ENCODE assay signal across 7 cellular contexts in the genomic region with DNA sequence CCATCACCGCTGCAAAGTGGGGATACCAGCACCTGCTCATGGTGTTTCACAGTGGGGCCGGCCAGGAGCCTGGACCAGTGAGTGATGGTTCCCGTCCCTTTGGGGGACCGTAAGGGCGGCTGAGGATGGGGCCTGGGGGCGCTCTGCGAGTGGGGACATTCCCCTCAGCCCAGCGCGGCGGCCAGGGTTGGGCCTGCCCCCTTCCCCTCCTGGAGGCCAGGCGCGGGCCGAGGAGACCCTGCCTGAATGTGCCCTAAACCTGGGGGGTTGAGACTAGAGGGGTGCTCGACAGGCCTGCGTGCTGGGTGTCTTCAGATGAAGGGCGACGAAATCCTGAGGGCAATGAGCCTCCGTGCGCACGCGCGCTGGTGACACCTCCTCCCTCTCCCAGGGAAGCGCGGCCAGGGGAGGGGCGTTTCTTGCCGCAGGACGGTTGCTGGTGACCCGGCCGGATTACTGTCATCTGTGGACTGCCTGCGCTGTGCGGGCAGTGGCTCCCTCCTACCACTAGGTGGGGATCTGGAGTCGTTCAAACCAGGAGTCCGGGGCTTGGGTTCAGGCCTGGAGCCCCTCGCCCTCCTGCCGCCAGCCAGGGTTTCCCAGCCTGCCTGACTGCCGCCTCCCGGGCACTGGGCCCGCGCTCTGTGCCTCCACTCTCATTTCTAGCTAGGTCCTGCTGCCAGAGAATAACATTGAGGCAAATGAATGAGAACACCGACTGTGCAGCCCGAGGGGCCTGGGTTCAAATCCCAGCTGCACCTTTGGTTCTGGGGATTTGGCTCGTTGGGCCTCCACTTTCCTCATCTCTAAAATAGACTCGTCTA. TPM values are rescaled to one million over a fixed set of nuclear protein-coding genes. Genes with fewer than 3 reads are reported as not detected.
A peak's percentile ranks its signal among the peaks of the same experiment; 100 is the strongest.
DNase-seq lines count a peak whose midpoint lies in the region; ATAC-seq, FAIRE-seq and TF ChIP-seq lines count a peak whose summit lies in the region.

No MANE protein-coding gene starts in this region.

- H3K79me2 ChIP-seq in PC-9 (ENCODE audit: low read depth) (no peaks in the 10 kb centered on the region), neural cell (replicated peaks; ENCODE audit: insufficient read depth, low read length) (no peaks in the 10 kb centered on the region)

- H3K27me3 ChIP-seq in PC-9 (ENCODE audit: insufficient read depth, low read depth) (no peaks in the 10 kb centered on the region), neural cell (ENCODE audit: insufficient read depth, low read depth, low read length) (peaks cover 30% of the 10 kb centered on the region), upper lobe of right lung (no peaks in the 10 kb centered on the region)

- intact Hi-C loops in PC-9 (cut with micrococcal nuclease; ENCODE audit: unreplicated experiment) (loop anchor here (1.0 kb wide), 3 partner anchors 135 to 421 kb away; no protein-coding TSS in a partner anchor), upper lobe of right lung (cut with DNase I) (no loop called here)

- H3K4me3 ChIP-seq in PC-9 (no peak overlapping the region; the same call in 1 of the 2 replicates), neural cell (ENCODE audit: low read length) (peak overlapping the region; percentile 37), upper lobe of right lung (peak overlapping the region; percentile 11)

- H3K4me1 ChIP-seq in PC-9 (replicated peaks; ENCODE audit: insufficient read depth) (0 out of 2 replicates have a peak, but pooled peaks cover 6% of the 10 kb centered on the region), upper lobe of right lung (peaks cover 21% of the 10 kb centered on the region)

- H3K36me3 ChIP-seq in PC-9 (ENCODE audit: low read depth) (no peaks in the 10 kb centered on the region), neural cell (ENCODE audit: insufficient read depth, low read length) (no peaks in the 10 kb centered on the region), upper lobe of right lung (no peaks in the 10 kb centered on the region)

- DNase-seq in KBM-7: peak; percentile 87
- DNase-seq in PC-9: peak; percentile 58 to 87
- peak; percentile 32 for DNase-seq in activated effector memory CD4-positive, alpha-beta T cell treated with Interleukin-2 at 50 U/mL for 16 hours
- DNase-seq in frontal cortex (ENCODE audit: low spot score in 2 of 2): peak; percentile 71 to 87
- peak; percentile 92 for DNase-seq in upper lobe of right lung

- H2AFZ ChIP-seq in PC-9: no peak overlapping the region
- H2AFZ ChIP-seq in neural cell (ENCODE audit: low read depth, low read length): no peak overlapping the region

- CTCF ChIA-PET in PC-9 (lab: Charles Lee): interaction anchor here (0.6 to 0.7 kb wide), 2 partner anchors 11 to 726 kb away, joined by 3 read pairs; no protein-coding TSS in a partner anchor

- BruUV-seq in PC-9 (replicated peaks; lab: Mats Ljungman, UMichigan): no TSS peak

- H3K9ac ChIP-seq in neural cell (ENCODE audit: low read length): no peak overlapping the region

- in situ Hi-C loops in KBM-7 (cut with MboI; ENCODE audit: low pct_unique_long_range_greater_than_20kb, low sequenced_read_pairs): loop anchor here (25.0 kb wide), 2 partner anchors 146 to 421 kb away; no protein-coding TSS in a partner anchor

- POLR2A ChIA-PET in PC-9 (lab: Charles Lee; ENCODE audit: unreplicated experiment): no interaction called here

- TF ChIP-seq CTCF in GM12872 (IDR thresholded peaks at IDR 0.05; ENCODE audit: insufficient read depth, low read depth, low read length) (peak; percentile 93), PC-9 (conservative IDR thresholded peaks at IDR 0.05) (peak; percentile 94), neural cell (IDR thresholded peaks at IDR 0.05; ENCODE audit: poor library complexity, severe bottlenecking) (peak; percentile 80), upper lobe of right lung (IDR thresholded peaks at IDR 0.05) (peak; percentile 93)

- ATAC-seq in upper lobe of right lung: peak; percentile 77

- TF ChIP-seq RAD21 in neural cell (conservative IDR thresholded peaks at IDR 0.05): peak; percentile 69

- no peaks in the 10 kb centered on the region for H3K9me2 ChIP-seq in PC-9 (ENCODE audit: insufficient read depth)
- H3K9me2 ChIP-seq in neural cell (ENCODE audit: insufficient read depth, low read length): no peaks in the 10 kb centered on the region

- H3F3A ChIP-seq in PC-9 (ENCODE audit: insufficient read depth, low read depth) (0 out of 2 replicates have a peak, but pooled peaks cover 5% of the 10 kb centered on the region), neural cell (ENCODE audit: insufficient read depth, low read length, poor library complexity, severe bottlenecking) (no peaks in the 10 kb centered on the region)

- H3K27ac ChIP-seq in PC-9 (no peak overlapping the region), neural cell (ENCODE audit: low read length) (no peak overlapping the region), upper lobe of right lung (peak overlapping the region; percentile 90)

- H4K20me1 ChIP-seq in PC-9 (ENCODE audit: insufficient read depth): no peaks in the 10 kb centered on the region
- H4K20me1 ChIP-seq in neural cell (ENCODE audit: insufficient read depth): no peaks in the 10 kb centered on the region

- H3K9me3 ChIP-seq in PC-9 (ENCODE audit: insufficient read depth, low read depth): no peaks in the 10 kb centered on the region
- H3K9me3 ChIP-seq in neural cell (ENCODE audit: low read length): no peaks in the 10 kb centered on the region
- no peaks in the 10 kb centered on the region for H3K9me3 ChIP-seq in upper lobe of right lung

- no peak for TF ChIP-seq EP300 in neural cell (conservative IDR thresholded peaks at IDR 0.05; ENCODE audit: poor library complexity, severe bottlenecking)

- H3K4me2 ChIP-seq in PC-9: peak overlapping the region; percentile 53
- H3K4me2 ChIP-seq in neural cell (ENCODE audit: low read length): no peak overlapping the region

- FAIRE-seq in frontal cortex (lab: Jason Lieb, UNC): no peak

TF ChIP-seq in neural cell, 6 proteins besides CTCF, POLR2A, EP300 and RAD21:
- TF ChIP-seq POLR2AphosphoS5 (IDR thresholded peaks at IDR 0.05): no peak
- peak; percentile 78 for TF ChIP-seq SMC3 (conservative IDR thresholded peaks at IDR 0.05; ENCODE audit: poor library complexity)

RNA-seq across cellular contexts. Expression of gene TBX2, which starts 17.1 kb away (rescaled TPM):
- total RNA-seq in PC-9 (2021) (0.44 and 0.60 TPM in 2 replicates), frontal cortex (1.2 TPM), upper lobe of right lung (122 TPM)
- not detected in 2 replicates for polyA plus RNA-seq in neural cell
- polyA minus RNA-seq in neural cell: 0.12 TPM in 1 of 2 replicates, not detected in the other

RNA-seq across cellular contexts. Expression of gene TBX4, which starts 35.5 kb away (rescaled TPM):
- total RNA-seq in PC-9 (2021) (0.88 TPM in 1 of 2 replicates, not detected in the other), frontal cortex (not detected), upper lobe of right lung (28.6 TPM)
- polyA plus RNA-seq in neural cell: not detected in 2 replicates
- polyA minus RNA-seq in neural cell: not detected in 2 replicates

Comparison
In these comparisons a context has a peak if more than half of its experiments do, and no peak if none do; other contexts are left out.
1. DNase-seq: peak in every context shown above with its lines; median percentile 92 in upper lobe of right lung; 87 in KBM-7; 79 in frontal cortex; 72 in PC-9; 32 in activated effector memory CD4-positive, alpha-beta T cell treated with Interleukin-2 at 50 U/mL for 16 hours.
2. RNA of gene TBX2, which starts 17.1 kb away (total RNA-seq): 122 TPM in upper lobe of right lung (single experiment); 1.2 TPM in frontal cortex (single experiment) and 0.44 to 0.60 TPM in PC-9; every median in the first group is over 10 times any median in the second.
3. RNA of gene TBX4, which starts 35.5 kb away (total RNA-seq): 28.6 TPM in upper lobe of right lung (single experiment); 0.88 TPM in PC-9 and not detected in frontal cortex (single experiment); every median in the first group is over 10 times any median in the second.
4. Peak in every context shown above with its lines, with median percentiles within 50 percentile points of each other: CTCF ChIP-seq.